ENCODE assay signal across 8 cellular contexts in genomic region chr2:111117666-111118454, GRCh38. TPM values are rescaled to one million over a fixed set of nuclear protein-coding genes. Genes with fewer than 3 reads are reported as not detected.
DNase-seq lines count a peak whose midpoint lies in the region; ATAC-seq and TF ChIP-seq lines count a peak whose summit lies in the region.

No MANE protein-coding gene starts in this region.

- H3K27me3 ChIP-seq in SJSA1 (replicated peaks) = peaks cover 14% of the 10 kb centered on the region

- peaks cover 44% of the 10 kb centered on the region for H3K4me1 ChIP-seq in SJSA1 (replicated peaks)

- DNase-seq in GM13977 (ENCODE audit: low spot score) (peak; percentile 17), SJSA1 (ENCODE audit: low read depth in 1 of 2, low spot score in 2 of 2) (peak; percentile 68 to 79), cardiac fibroblast (ENCODE audit: low read depth in 2 of 2) (peak; percentile 59 to 81), left kidney (ENCODE audit: low read depth, low spot score) (peak; percentile 72), NCI-H774 (lab: John Stamatoyannopoulos, UW) (no peak)
- peak; percentile 33 for DNase-seq in stimulated activated CD4-positive, alpha-beta T cell treated with anti-CD3 and anti-CD28 coated beads, Interleukin-4, amount 100 ng/mL, for 1 hour

- no peaks in the 10 kb centered on the region for H3K36me3 ChIP-seq in SJSA1

- H3K4me3 ChIP-seq in SJSA1 (peak overlapping the region; percentile 32), cardiac fibroblast (replicated peaks in 1 of 2; ENCODE audit: low read depth in 2 of 2, low read length in 2 of 2) (peak overlapping the region; percentile 46 to 58)

- ATAC-seq in GM21367 (IDR thresholded peaks at IDR 0.05; ENCODE audit: unreplicated experiment) = no peak
- ATAC-seq in GM18907 (IDR thresholded peaks at IDR 0.05; ENCODE audit: unreplicated experiment) = no peak

- in situ Hi-C loops in GM13977 (cut with MboI; ENCODE audit: low pct_unique_long_range_greater_than_20kb, low sequenced_read_pairs, unreplicated experiment) = loop anchor here (10.0 to 25.0 kb wide), 2 partner anchors 293 to 594 kb away; no protein-coding TSS in a partner anchor

- TF ChIP-seq CTCF in GM13977 (IDR thresholded peaks at IDR 0.05; ENCODE audit: extremely low read depth, insufficient read depth, missing control alignments) = no peak
- TF ChIP-seq CTCF in cardiac fibroblast (IDR thresholded peaks at IDR 0.05; ENCODE audit: low read depth, low read length) = no peak

- no peaks in the 10 kb centered on the region; the same call in 1 of the 2 replicates for H3K9me3 ChIP-seq in SJSA1 (replicated peaks)

- no peak overlapping the region for H3K27ac ChIP-seq in SJSA1

RNA-seq across cellular contexts. Expression of gene BCL2L11, which starts 2.9 kb away (rescaled TPM):
- total RNA-seq in SJSA1 (2014; rRNA removed; shearing (Covaris generic)) = 2.0 and 4.8 TPM in 2 replicates
